In genomic region chr7:42886866-42887509, GRCh38 we compare ENCODE assay signal across 9 cellular contexts. TPM values are rescaled to one million over a fixed set of nuclear protein-coding genes. Genes with fewer than 3 reads are reported as not detected.
A peak's percentile ranks its signal among the peaks of the same experiment; 100 is the strongest.
DNase-seq lines count a peak whose midpoint lies in the region; ATAC-seq and TF ChIP-seq lines count a peak whose summit lies in the region.
"Had no signal": no experiment of that assay in that cellular context is flagged by ENCODE, and none has a peak within 500 bp of the region (broad histone marks: within the 10 kb centered on the region; RNA-seq: fewer than 3 reads in every experiment).

No MANE protein-coding gene starts in this region.

- peak overlapping the region; percentile 57 for H3K9ac ChIP-seq in iPS-18a (ENCODE audit: low read length)

- no peak for ATAC-seq in Right ventricle myocardium inferior
- ATAC-seq in upper lobe of right lung: no peak
- ATAC-seq in GM18858 (IDR thresholded peaks at IDR 0.05; ENCODE audit: unreplicated experiment): no peak
- no peak for ATAC-seq in GM21515 (IDR thresholded peaks at IDR 0.05; ENCODE audit: unreplicated experiment)

- intact Hi-C loops in Right ventricle myocardium inferior (cut with DNase I) (no loop called here), upper lobe of right lung (cut with DNase I) (loop anchor here (10.0 kb wide), 1 partner anchor 942 kb away; no protein-coding TSS in a partner anchor)

- no peak for DNase-seq in cardiac muscle cell (ENCODE audit: low read depth in 1 of 2, low spot score in 1 of 2)
- no peak for DNase-seq in Right ventricle myocardium inferior (ENCODE audit: missing footprints)
- DNase-seq in SKM-1 (lab: John Stamatoyannopoulos, UW; ENCODE audit: unreplicated experiment): peak; percentile 22
- no peak for DNase-seq in upper lobe of right lung
- no peak for DNase-seq in right atrium auricular region (ENCODE audit: low spot score)
- DNase-seq: posterior cingulate gyrus had no signal

- H3K9me3 ChIP-seq in cardiac muscle cell (ENCODE audit: low read depth) (no peaks in the 10 kb centered on the region), iPS-18a (ENCODE audit: control insufficient read depth, low read depth, low read length) (no peaks in the 10 kb centered on the region), upper lobe of right lung (no peaks in the 10 kb centered on the region), right atrium auricular region (no peaks in the 10 kb centered on the region)

- no peaks in the 10 kb centered on the region for H3K36me3 ChIP-seq in cardiac muscle cell
- H3K36me3 ChIP-seq in iPS-18a (ENCODE audit: control insufficient read depth, low read depth, low read length): no peaks in the 10 kb centered on the region
- no peaks in the 10 kb centered on the region for H3K36me3 ChIP-seq in upper lobe of right lung
- H3K36me3 ChIP-seq in right atrium auricular region: no peaks in the 10 kb centered on the region

- peak overlapping the region; percentile 70 for H3K27ac ChIP-seq in cardiac muscle cell
- no peak overlapping the region for H3K27ac ChIP-seq in iPS-18a (ENCODE audit: low read length)
- H3K27ac ChIP-seq in upper lobe of right lung: peak overlapping the region; percentile 28
- H3K27ac ChIP-seq in right atrium auricular region: no peak overlapping the region

- H3K4me1 ChIP-seq in cardiac muscle cell (ENCODE audit: low read depth): peaks cover 17% of the 10 kb centered on the region
- peaks cover 17% of the 10 kb centered on the region for H3K4me1 ChIP-seq in iPS-18a (ENCODE audit: control insufficient read depth, low read depth, low read length)
- peaks cover 19% of the 10 kb centered on the region for H3K4me1 ChIP-seq in upper lobe of right lung
- H3K4me1 ChIP-seq in right atrium auricular region: peaks cover 0 to 14% of the 10 kb centered on the region in 2 donors

- TF ChIP-seq CTCF in cardiac muscle cell (IDR thresholded peaks at IDR 0.05; ENCODE audit: low read depth, low read length) (no peak), upper lobe of right lung (IDR thresholded peaks at IDR 0.05) (no peak), right atrium auricular region (IDR thresholded peaks at IDR 0.05) (no peak)

- H3K27me3 ChIP-seq in cardiac muscle cell: no peaks in the 10 kb centered on the region
- H3K27me3 ChIP-seq in iPS-18a (ENCODE audit: control insufficient read depth, insufficient read depth, low read length): no peaks in the 10 kb centered on the region
- H3K27me3 ChIP-seq in upper lobe of right lung: no peaks in the 10 kb centered on the region
- H3K27me3 ChIP-seq in right atrium auricular region: no peaks in the 10 kb centered on the region

- H3K4me3 ChIP-seq in cardiac muscle cell: peak overlapping the region; percentile 24
- H3K4me3 ChIP-seq in iPS-18a (ENCODE audit: low read length): peak overlapping the region; percentile 59
- H3K4me3 ChIP-seq in upper lobe of right lung: peak overlapping the region; percentile 67
- no peak overlapping the region for H3K4me3 ChIP-seq in right atrium auricular region

RNA-seq across cellular contexts. Expression of gene C7orf25, which starts 24.9 kb away (rescaled TPM):
- total RNA-seq in cardiac muscle cell: 8.0 and 10.4 TPM in 2 replicates
- polyA plus RNA-seq in cardiac muscle cell: 5.1 and 5.9 TPM in 2 replicates
- 4.2 TPM for total RNA-seq in Right ventricle myocardium inferior
- 7.4 TPM for total RNA-seq in upper lobe of right lung
- 10 to 100 TPM in 1 of 2 donors, 1 to 10 TPM in 1; 4.4 to 10.6 TPM for total RNA-seq in right atrium auricular region

RNA-seq across cellular contexts. Expression of gene PSMA2, which starts 45.0 kb away (rescaled TPM):
- total RNA-seq in cardiac muscle cell: 54.0 and 67.7 TPM in 2 replicates
- polyA plus RNA-seq in cardiac muscle cell: 326 and 371 TPM in 2 replicates
- 81.7 TPM for total RNA-seq in Right ventricle myocardium inferior
- total RNA-seq in upper lobe of right lung: 55.1 TPM
- 10 to 100 TPM; 50.7 to 61.8 TPM for total RNA-seq in right atrium auricular region

RNA-seq across cellular contexts. Expression of gene MRPL32, which starts 45.2 kb away (rescaled TPM):
- total RNA-seq in cardiac muscle cell (71.9 and 77.0 TPM in 2 replicates), Right ventricle myocardium inferior (66.8 TPM), upper lobe of right lung (44.8 TPM), right atrium auricular region (10 to 100 TPM; 36.1 to 53.1 TPM)
- 125 and 146 TPM in 2 replicates for polyA plus RNA-seq in cardiac muscle cell

Comparison
In these comparisons a context has a peak if more than half of its experiments do, and no peak if none do; other contexts are left out.
1. H3K27ac ChIP-seq: peak in cardiac muscle cell (single experiment) and upper lobe of right lung (single experiment); none in iPS-18a (single experiment) and right atrium auricular region (0 of 2).
2. H3K4me3 ChIP-seq: peak in cardiac muscle cell (single experiment), iPS-18a (single experiment) and upper lobe of right lung (single experiment); none in right atrium auricular region (0 of 2).